In the genomic region with DNA sequence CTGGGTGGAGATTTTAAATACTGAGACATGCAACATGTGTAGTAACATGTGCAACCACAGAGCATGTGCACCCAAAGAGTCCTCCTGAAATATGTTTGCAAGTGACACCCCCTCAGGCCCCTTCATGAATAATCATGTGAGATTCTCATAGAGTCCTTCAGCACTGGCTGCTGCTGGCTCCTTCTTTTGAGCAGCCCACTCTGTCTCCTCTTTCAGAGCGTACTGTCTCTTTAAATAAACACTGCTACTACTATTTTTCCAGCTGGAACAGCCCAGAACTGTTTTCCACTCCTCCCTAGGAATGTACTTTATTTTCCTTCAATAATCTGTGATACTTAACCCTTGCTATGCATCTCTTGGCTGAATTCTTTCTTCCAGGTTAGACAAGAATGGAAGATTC, we compare ENCODE assay signal across 1 cellular context.
TF ChIP-seq lines count a peak whose summit lies in the region.

No MANE protein-coding gene starts in this region.

TF ChIP-seq in GM12878, 131 proteins besides CTCF, POLR2A, EP300 and RAD21:
- no peak for TF ChIP-seq WRNIP1 (IDR thresholded peaks at IDR 0.05; ENCODE audit: borderline replicate concordance, low read depth, low read length)
- TF ChIP-seq, protein P1, sequence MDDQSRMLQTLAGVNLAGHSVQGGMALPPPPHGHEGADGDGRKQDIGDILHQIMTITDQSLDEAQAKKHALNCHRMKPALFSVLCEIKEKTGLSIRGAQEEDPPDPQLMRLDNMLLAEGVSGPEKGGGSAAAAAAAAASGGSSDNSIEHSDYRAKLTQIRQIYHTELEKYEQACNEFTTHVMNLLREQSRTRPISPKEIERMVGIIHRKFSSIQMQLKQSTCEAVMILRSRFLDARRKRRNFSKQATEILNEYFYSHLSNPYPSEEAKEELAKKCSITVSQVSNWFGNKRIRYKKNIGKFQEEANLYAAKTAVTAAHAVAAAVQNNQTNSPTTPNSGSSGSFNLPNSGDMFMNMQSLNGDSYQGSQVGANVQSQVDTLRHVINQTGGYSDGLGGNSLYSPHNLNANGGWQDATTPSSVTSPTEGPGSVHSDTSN (IDR thresholded peaks at IDR 0.05; ENCODE audit: insufficient replicate concordance, low read depth, low read length) = no peak
- TF ChIP-seq, protein P2, sequence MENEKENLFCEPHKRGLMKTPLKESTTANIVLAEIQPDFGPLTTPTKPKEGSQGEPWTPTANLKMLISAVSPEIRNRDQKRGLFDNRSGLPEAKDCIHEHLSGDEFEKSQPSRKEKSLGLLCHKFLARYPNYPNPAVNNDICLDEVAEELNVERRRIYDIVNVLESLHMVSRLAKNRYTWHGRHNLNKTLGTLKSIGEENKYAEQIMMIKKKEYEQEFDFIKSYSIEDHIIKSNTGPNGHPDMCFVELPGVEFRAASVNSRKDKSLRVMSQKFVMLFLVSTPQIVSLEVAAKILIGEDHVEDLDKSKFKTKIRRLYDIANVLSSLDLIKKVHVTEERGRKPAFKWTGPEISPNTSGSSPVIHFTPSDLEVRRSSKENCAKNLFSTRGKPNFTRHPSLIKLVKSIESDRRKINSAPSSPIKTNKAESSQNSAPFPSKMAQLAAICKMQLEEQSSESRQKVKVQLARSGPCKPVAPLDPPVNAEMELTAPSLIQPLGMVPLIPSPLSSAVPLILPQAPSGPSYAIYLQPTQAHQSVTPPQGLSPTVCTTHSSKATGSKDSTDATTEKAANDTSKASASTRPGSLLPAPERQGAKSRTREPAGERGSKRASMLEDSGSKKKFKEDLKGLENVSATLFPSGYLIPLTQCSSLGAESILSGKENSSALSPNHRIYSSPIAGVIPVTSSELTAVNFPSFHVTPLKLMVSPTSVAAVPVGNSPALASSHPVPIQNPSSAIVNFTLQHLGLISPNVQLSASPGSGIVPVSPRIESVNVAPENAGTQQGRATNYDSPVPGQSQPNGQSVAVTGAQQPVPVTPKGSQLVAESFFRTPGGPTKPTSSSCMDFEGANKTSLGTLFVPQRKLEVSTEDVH (IDR thresholded peaks at IDR 0.05; ENCODE audit: low read depth, partially characterized antibody) = no peak
- no peak for TF ChIP-seq RBBP5 (conservative IDR thresholded peaks at IDR 0.05)
- TF ChIP-seq SP1 (IDR thresholded peaks at IDR 0.05; ENCODE audit: low read depth, low read length) = no peak
- no peak for TF ChIP-seq RB1 (IDR thresholded peaks at IDR 0.05; ENCODE audit: borderline replicate concordance)
- no peak for TF ChIP-seq RAD51 (IDR thresholded peaks at IDR 0.05)
- TF ChIP-seq BHLHE40 (IDR thresholded peaks at IDR 0.05; ENCODE audit: borderline replicate concordance in 1 of 2, low read depth in 2 of 2, low read length in 1 of 2) = no peak
- TF ChIP-seq CHD1 (IDR thresholded peaks at IDR 0.05; ENCODE audit: low read depth, low read length) = no peak
- TF ChIP-seq ZNF217 (IDR thresholded peaks at IDR 0.05) = no peak
- no peak for TF ChIP-seq JUND (IDR thresholded peaks at IDR 0.05; ENCODE audit: low read depth, low read length)
